In genomic region chr14:37593496-37594237, GRCh38 we compare ENCODE assay signal across 11 cellular contexts. TPM values are rescaled to one million over a fixed set of nuclear protein-coding genes. Genes with fewer than 3 reads are reported as not detected.
DNase-seq lines count a peak whose midpoint lies in the region; ATAC-seq and TF ChIP-seq lines count a peak whose summit lies in the region.
"Had no signal": no experiment of that assay in that cellular context is flagged by ENCODE, and none has a peak within 500 bp of the region (broad histone marks: within the 10 kb centered on the region; RNA-seq: fewer than 3 reads in every experiment).

No MANE protein-coding gene starts in this region.

- H3K27me3 Mint-ChIP-seq in activated naive CD8-positive, alpha-beta T cell = peaks cover 57% of the 10 kb centered on the region
- H3K27me3 Mint-ChIP-seq in mesothelial cell of epicardium (ENCODE audit: low read depth) = peaks cover 88% of the 10 kb centered on the region

- H3K27ac Mint-ChIP-seq in activated naive CD8-positive, alpha-beta T cell = no peak overlapping the region
- H3K27ac Mint-ChIP-seq in mesothelial cell of epicardium = peak overlapping the region; percentile 78

- H3K4me1 ChIP-seq in right cardiac atrium (ENCODE audit: control insufficient read depth, insufficient read depth, low read length) = peaks cover 2% of the 10 kb centered on the region

- intact Hi-C loops in right cardiac atrium (cut with DNase I) = no loop called here
- intact Hi-C loops in cardiac septum (cut with DNase I) = loop anchor here (5.0 kb wide), 1 partner anchor 346 kb away; no protein-coding TSS in a partner anchor

- H3K27ac ChIP-seq in right cardiac atrium (ENCODE audit: low read length) = no peak overlapping the region

- DNase-seq in right cardiac atrium (no peak), cardiac septum (ENCODE audit: low spot score) (no peak), mesothelial cell of epicardium (ENCODE audit: low spot score in 2 of 2, unreplicated experiment in 2 of 2) (no peak), NCI-H774 (lab: John Stamatoyannopoulos, UW) (no peak), omental fat pad (ENCODE audit: low spot score) (no peak)
- DNase-seq: DND-41; NK-92 treated with Interleukin-12 subunit alpha and Interleukin-12 subunit beta, amount 100 ng/mL, for 24 hours; occipital lobe had no signal

- TF ChIP-seq CTCF in mesothelial cell of epicardium (IDR thresholded peaks at IDR 0.05; ENCODE audit: unreplicated experiment) (no peak), omental fat pad (IDR thresholded peaks at IDR 0.05) (no peak)

- peak overlapping the region; percentile 67 for H3K4me3 ChIP-seq in right cardiac atrium (ENCODE audit: low read length)

- peaks cover 3% of the 10 kb centered on the region for H3K27me3 ChIP-seq in right cardiac atrium (ENCODE audit: control insufficient read depth, insufficient read depth)

- H3K4me1 Mint-ChIP-seq in activated naive CD8-positive, alpha-beta T cell (ENCODE audit: low read depth) = peaks cover 27% of the 10 kb centered on the region
- peaks cover 40% of the 10 kb centered on the region for H3K4me1 Mint-ChIP-seq in mesothelial cell of epicardium

- peaks cover 17% of the 10 kb centered on the region for H3K36me3 Mint-ChIP-seq in activated naive CD8-positive, alpha-beta T cell
- H3K36me3 Mint-ChIP-seq in mesothelial cell of epicardium = peaks cover 14% of the 10 kb centered on the region

- WGBS in right cardiac atrium = 15% methylated on average over 14 of the region's 14 CpGs

- ATAC-seq in right cardiac atrium (no peak), esophagus mucosa (no peak), GM21515 (IDR thresholded peaks at IDR 0.05; ENCODE audit: unreplicated experiment) (no peak), omental fat pad (ENCODE audit: low FRiP score) (no peak)

- H3K9me3 Mint-ChIP-seq in activated naive CD8-positive, alpha-beta T cell (ENCODE audit: low read depth) = peaks cover 4% of the 10 kb centered on the region
- no peaks in the 10 kb centered on the region for H3K9me3 Mint-ChIP-seq in mesothelial cell of epicardium

- H3K4me3 Mint-ChIP-seq in activated naive CD8-positive, alpha-beta T cell = peak overlapping the region; percentile 82
- H3K4me3 Mint-ChIP-seq in mesothelial cell of epicardium = peak overlapping the region; percentile 77

- no peaks in the 10 kb centered on the region for H3K9me3 ChIP-seq in right cardiac atrium (ENCODE audit: control insufficient read depth, low read length)

RNA-seq across cellular contexts. Expression of gene FOXA1, which starts 1.4 kb away (rescaled TPM):
- not detected for total RNA-seq in right cardiac atrium
- polyA plus RNA-seq in right cardiac atrium = not detected
- not detected for total RNA-seq in cardiac septum
- 19.3 to 21.8 TPM (median 19.7 TPM) in 3 replicates for total RNA-seq in mesothelial cell of epicardium
- 14.6 TPM for total RNA-seq in esophagus mucosa
- total RNA-seq in omental fat pad = not detected
- total RNA-seq: occipital lobe had no signal

RNA-seq across cellular contexts. Expression of gene TTC6, which starts 1.8 kb away (rescaled TPM):
- total RNA-seq in right cardiac atrium = not detected
- not detected for polyA plus RNA-seq in right cardiac atrium
- total RNA-seq in cardiac septum = 0.13 TPM
- 2.7 to 3.5 TPM (median 2.8 TPM) in 3 replicates for total RNA-seq in mesothelial cell of epicardium
- total RNA-seq in esophagus mucosa = 1.3 TPM
- total RNA-seq in omental fat pad = not detected

Comparison
In these comparisons a context has a peak if more than half of its experiments do, and no peak if none do; other contexts are left out.
1. RNA of gene FOXA1, which starts 1.4 kb away (total RNA-seq): 19.3 to 21.8 TPM in mesothelial cell of epicardium and 14.6 TPM in esophagus mucosa (single experiment); not detected in cardiac septum (single experiment), not detected in right cardiac atrium and not detected in omental fat pad; every median in the first group is over 10 times any median in the second.